In genomic region chrX:80578518-80579105, GRCh38 we compare ENCODE assay signal across 7 cellular contexts.
DNase-seq lines count a peak whose midpoint lies in the region; ATAC-seq and TF ChIP-seq lines count a peak whose summit lies in the region.

No MANE protein-coding gene starts in this region.

- DNase-seq in GDM1 (lab: John Stamatoyannopoulos, UW) (peak; percentile 3), HFF-Myc (ENCODE audit: extremely low read depth, low read depth) (peak; percentile 0), SK-N-DZ (ENCODE audit: low spot score) (peak; percentile 8), iPS-NIHi11 (ENCODE audit: low spot score) (peak; percentile 8), NCI-H1436 treated with DMSO at 0.1 percent for 48 hours (lab: John Stamatoyannopoulos, UW) (no peak)

- TF ChIP-seq CTCF in HFF-Myc (IDR thresholded peaks at IDR 0.05; ENCODE audit: low read depth, low read length, missing control alignments), result no peak

- H3K4me3 ChIP-seq in HFF-Myc (replicated peaks; ENCODE audit: low read depth, low read length), result no peak overlapping the region

- ATAC-seq in GM21423 (IDR thresholded peaks at IDR 0.05; ENCODE audit: unreplicated experiment) (no peak), HG03139 (IDR thresholded peaks at IDR 0.05; ENCODE audit: unreplicated experiment) (no peak)
